8 cellular contexts compared by ENCODE assay signal in the genomic region with DNA sequence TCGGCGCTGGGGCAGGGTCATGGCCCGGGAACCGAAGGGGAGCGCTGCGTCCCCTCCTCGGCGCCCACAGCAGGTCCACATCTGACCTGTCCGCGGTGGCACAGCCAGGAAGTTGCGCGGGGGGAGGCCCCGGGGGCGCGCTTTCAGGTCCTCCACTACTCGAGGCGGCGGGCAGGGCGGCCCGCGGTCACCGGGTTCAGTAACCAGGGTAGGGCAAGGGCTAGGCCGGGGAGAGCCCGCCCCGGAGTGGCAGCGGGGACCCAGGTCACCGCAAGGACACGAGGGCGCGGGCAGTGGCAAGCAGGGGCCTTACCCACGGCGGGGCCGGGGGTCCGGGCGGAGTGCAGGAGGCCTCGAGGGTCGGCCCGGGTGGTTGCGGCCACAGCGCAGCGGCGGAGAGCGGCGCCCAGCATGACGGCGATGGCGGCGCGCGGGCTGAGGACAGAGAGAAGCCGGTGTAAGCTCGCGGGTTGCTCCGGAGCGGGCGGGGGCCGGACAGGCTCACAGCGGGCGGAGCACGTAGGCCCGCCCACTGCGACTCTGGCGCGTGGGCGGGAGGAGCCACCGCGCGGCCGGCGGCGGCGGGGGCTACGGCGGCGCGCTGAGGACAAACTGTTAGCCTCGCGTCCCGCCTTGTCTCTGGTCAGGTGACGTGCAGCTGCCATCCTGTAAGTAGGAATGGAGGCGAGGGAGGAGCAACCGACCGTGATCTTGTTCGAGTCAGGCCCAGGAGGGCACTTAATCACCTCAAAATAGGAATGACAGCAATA. TPM values are rescaled to one million over a fixed set of nuclear protein-coding genes. Genes with fewer than 3 reads are reported as not detected.
DNase-seq lines count a peak whose midpoint lies in the region; ATAC-seq and TF ChIP-seq lines count a peak whose summit lies in the region.

A gene (minus strand): TSS at position 472 of the 770 bp plus-strand sequence. CDS start 59 bp downstream, at position 413.

- peaks cover 18% of the 10 kb centered on the region for H3K36me3 ChIP-seq in OCI-LY3 (replicated peaks; ENCODE audit: low read depth, low read length)

- TF ChIP-seq CTCF in OCI-LY3 (IDR thresholded peaks at IDR 0.05; ENCODE audit: low read depth, low read length) (no peak; the same call in 1 of the 2 replicates), endothelial cell (IDR thresholded peaks at IDR 0.05; ENCODE audit: unreplicated experiment) (no peak)

- peaks cover 52% of the 10 kb centered on the region for H3K79me2 ChIP-seq in OCI-LY3 (ENCODE audit: low read length)

- H3K27me3 ChIP-seq in OCI-LY3 (ENCODE audit: low read depth, low read length) = peaks cover 2% of the 10 kb centered on the region; the same call in 1 of the 2 replicates

- peak within 1 kb of the TSS; percentile 93 for H3K4me3 Mint-ChIP-seq in endothelial cell (ENCODE audit: unreplicated experiment)

- DNase-seq in DMS 273 (lab: John Stamatoyannopoulos, UW; ENCODE audit: unreplicated experiment) = peak; percentile 97
- DNase-seq in HuH-7 (ENCODE audit: low spot score) = peak; percentile 89
- peak; percentile 94 for DNase-seq in activated CD8-positive, alpha-beta memory T cell treated with anti-CD3 and anti-CD28 coated beads, Interleukin-2, amount 50 U/mL, for 48 hours
- DNase-seq in endothelial cell (ENCODE audit: low spot score) = peak; percentile 90
- peak; percentile 94 for DNase-seq in middle frontal gyrus (ENCODE audit: extremely low spot score, low spot score)
- DNase-seq in stimulated activated CD8-positive, alpha-beta memory T cell treated with anti-CD3 and anti-CD28 coated beads, Interleukin-2, amount 100 ng/mL, for 1 hour (ENCODE audit: low read depth in 2 of 2) = peak; percentile 83 to 84

- H4K20me1 ChIP-seq in OCI-LY3 (ENCODE audit: insufficient read depth, low read length) = peaks cover 21% of the 10 kb centered on the region

- peak within 1 kb of the TSS; percentile 95 for H3K9ac ChIP-seq in OCI-LY3 (ENCODE audit: low read length)

- H2AFZ ChIP-seq in OCI-LY3 (ENCODE audit: low read depth, low read length) = peak within 1 kb of the TSS; percentile 62; the same call in 1 of the 2 replicates

- peak; percentile 78 for ATAC-seq in GM21526 (IDR thresholded peaks at IDR 0.05; ENCODE audit: low FRiP score, unreplicated experiment)

- no peaks in the 10 kb centered on the region for H3K9me3 Mint-ChIP-seq in endothelial cell (ENCODE audit: unreplicated experiment)

- no peaks in the 10 kb centered on the region for H3K27me3 Mint-ChIP-seq in endothelial cell (ENCODE audit: unreplicated experiment)

- H3K27ac Mint-ChIP-seq in endothelial cell (ENCODE audit: unreplicated experiment) = peak within 1 kb of the TSS; percentile 86

- H3K4me3 ChIP-seq in OCI-LY3 (ENCODE audit: low read length) = peak within 1 kb of the TSS; percentile 87

- H3K27ac ChIP-seq in OCI-LY3 (ENCODE audit: low read length) = peak within 1 kb of the TSS; percentile 83

- H3K9me3 ChIP-seq in OCI-LY3 (ENCODE audit: insufficient read depth, low read length) = no peaks in the 10 kb centered on the region

- peaks cover 6% of the 10 kb centered on the region for H3K4me1 Mint-ChIP-seq in endothelial cell (ENCODE audit: unreplicated experiment)

- peak within 1 kb of the TSS; percentile 95 for H3K4me2 ChIP-seq in OCI-LY3 (ENCODE audit: low read length)

- H3K36me3 Mint-ChIP-seq in endothelial cell (ENCODE audit: low read depth, unreplicated experiment) = no peaks in the 10 kb centered on the region

- H3K4me1 ChIP-seq in OCI-LY3 (ENCODE audit: low read length) = peaks cover 21% of the 10 kb centered on the region

RNA-seq across cellular contexts. Expression of the gene that starts here (rescaled TPM):
- total RNA-seq in endothelial cell (ENCODE audit: unreplicated experiment) = 182 TPM

Comparison
In these comparisons a context has a peak if more than half of its experiments do, and no peak if none do; other contexts are left out.
1. Peak in every context shown above with its lines: DNase-seq, ATAC-seq, H3K4me3 ChIP-seq and H3K27ac ChIP-seq.